In genomic region chr12:45623221-45623620, GRCh38 we compare ENCODE assay signal across 23 cellular contexts.
DNase-seq lines count a peak whose midpoint lies in the region; ATAC-seq, FAIRE-seq and TF ChIP-seq lines count a peak whose summit lies in the region.
"Had no signal": no experiment of that assay in that cellular context is flagged by ENCODE, and none has a peak within 500 bp of the region (broad histone marks: within the 10 kb centered on the region; RNA-seq: fewer than 3 reads in every experiment).

No MANE protein-coding gene starts in this region.

- H3K27ac Mint-ChIP-seq in natural killer cell treated with Interleukin-12 subunit alpha and Interleukin-12 subunit beta and Interleukin-15 and Interleukin-18, amount 100 ng/mL, for 72 hours = peak overlapping the region; percentile 26 to 93
- H3K27ac Mint-ChIP-seq in natural killer cell (no peak overlapping the region), nephron progenitor cell (peak overlapping the region; percentile 27), HFFc6 (no peak overlapping the region)
- H3K27ac Mint-ChIP-seq: B cell; CD4-positive, CD25-positive, alpha-beta regulatory T cell; CD8-positive, alpha-beta T cell had no signal

- no peak overlapping the region for H3K23ac ChIP-seq in H1 (ENCODE audit: insufficient read length)

- no peak for DNase-seq in natural killer cell treated with Interleukin-12 subunit alpha and Interleukin-12 subunit beta and Interleukin-15 and Interleukin-18, amount 100 ng/mL, for 72 hours (ENCODE audit: low spot score)
- no peak for DNase-seq in natural killer cell
- no peak for DNase-seq in H1 (ENCODE audit: low read depth in 1 of 2, low spot score in 2 of 2)
- DNase-seq in nephron progenitor cell = no peak
- DNase-seq in HFFc6 = no peak
- DNase-seq in frontal cortex (ENCODE audit: low spot score in 2 of 2) = no peak
- no peak for DNase-seq in activated naive CD4-positive, alpha-beta T cell treated with Interleukin-2 at 50 U/mL for 16 hours
- DNase-seq: Caco-2; CD4-positive, CD25-positive, alpha-beta regulatory T cell; CD8-positive, alpha-beta T cell; DMS153; EL; GDM1; GM23248 had no signal

- H2BK20ac ChIP-seq in H1 (ENCODE audit: low read length) = no peak overlapping the region

- no peak overlapping the region for H3K56ac ChIP-seq in H1 (replicated peaks; ENCODE audit: insufficient read length, low read depth, low read length)

- H2BK5ac ChIP-seq in H1 (ENCODE audit: low read depth, low read length) = no peak overlapping the region

- H3K27me3 Mint-ChIP-seq in natural killer cell treated with Interleukin-12 subunit alpha and Interleukin-12 subunit beta and Interleukin-15 and Interleukin-18, amount 100 ng/mL, for 72 hours = no peaks in the 10 kb centered on the region
- peaks cover 0 to 3% of the 10 kb centered on the region in 2 donors for H3K27me3 Mint-ChIP-seq in natural killer cell (ENCODE audit: low read depth in 2 of 2)
- no peaks in the 10 kb centered on the region for H3K27me3 Mint-ChIP-seq in nephron progenitor cell (ENCODE audit: low read depth, poor library complexity)
- peaks cover 13% of the 10 kb centered on the region; the same call in 1 of the 2 replicates for H3K27me3 Mint-ChIP-seq in HFFc6 (ENCODE audit: insufficient read depth)

- no peaks in the 10 kb centered on the region for H3K9me3 Mint-ChIP-seq in natural killer cell treated with Interleukin-12 subunit alpha and Interleukin-12 subunit beta and Interleukin-15 and Interleukin-18, amount 100 ng/mL, for 72 hours
- H3K9me3 Mint-ChIP-seq in natural killer cell (no peaks in the 10 kb centered on the region), nephron progenitor cell (peaks cover 16% of the 10 kb centered on the region), HFFc6 (no peaks in the 10 kb centered on the region)

- H3K4ac ChIP-seq in H1 (replicated peaks; ENCODE audit: insufficient read length, low read depth, low read length) = no peak overlapping the region

- H2AK5ac ChIP-seq in H1 (ENCODE audit: low read depth, low read length) = no peak overlapping the region

- H2BK120ac ChIP-seq in H1 (replicated peaks; ENCODE audit: low read depth, low read length) = no peak overlapping the region

- no peak overlapping the region for H4K5ac ChIP-seq in H1 (ENCODE audit: insufficient read length, low read depth, low read length)

- H3K4me3 ChIP-seq in H1 (ENCODE audit: extremely low read depth in 1 of 4, insufficient read depth in 2 of 4, low read depth in 3 of 4, low read length in 4 of 4) = no peak overlapping the region
- H3K4me3 ChIP-seq: BLaER1, GM12878, GM23248 had no signal

- no peak overlapping the region for H3K18ac ChIP-seq in H1 (ENCODE audit: extremely low read depth, low read length)

- no peak overlapping the region for H2BK15ac ChIP-seq in H1 (ENCODE audit: low read length)

- no peak overlapping the region for H2BK12ac ChIP-seq in H1 (ENCODE audit: low read depth, low read length)

- FAIRE-seq in H1 (lab: Jason Lieb, UNC) = no peak
- no peak for FAIRE-seq in frontal cortex (lab: Jason Lieb, UNC)
- FAIRE-seq: A204.1, GM12878, GM19239, H54 had no signal

- CTCF ChIA-PET in H1 (lab: Charles Lee; ENCODE audit: partially characterized antibody) = interaction anchor here (0.9 to 1.8 kb wide), 2 partner anchors 9 kb away, joined by 3 to 8 read pairs; no protein-coding TSS in a partner anchor

- no peak overlapping the region for H3K27ac ChIP-seq in H1 (ENCODE audit: low read depth, low read length)
- H3K27ac ChIP-seq: 22Rv1, BLaER1, C4-2B, GM23248 had no signal

- no peaks in the 10 kb centered on the region for H3K79me1 ChIP-seq in H1 (ENCODE audit: low read depth, low read length)

- intact Hi-C loops in natural killer cell (cut with micrococcal nuclease) = no loop called here

- H3K4me1 ChIP-seq in H1 (replicated peaks in 1 of 4; ENCODE audit: control insufficient read depth in 3 of 4, insufficient read depth in 4 of 4, low read length in 3 of 4) = no peaks in the 10 kb centered on the region; a peak in 1 of 7 replicates
- H3K4me1 ChIP-seq: BLaER1 had no signal

- H3K14ac ChIP-seq in H1 (ENCODE audit: insufficient read length) = no peak overlapping the region

- TF ChIP-seq POLR2A in H1 (IDR thresholded peaks at IDR 0.05; ENCODE audit: control extremely low read depth in 1 of 2, low read depth in 2 of 2, low read length in 2 of 2) = no peak

- no peaks in the 10 kb centered on the region for H3K23me2 ChIP-seq in H1 (ENCODE audit: low read depth, low read length)

- H3K4me3 Mint-ChIP-seq in natural killer cell treated with Interleukin-12 subunit alpha and Interleukin-12 subunit beta and Interleukin-15 and Interleukin-18, amount 100 ng/mL, for 72 hours = no peak overlapping the region
- H3K4me3 Mint-ChIP-seq in natural killer cell (no peak overlapping the region), nephron progenitor cell (peak overlapping the region; percentile 54), HFFc6 (no peak overlapping the region)
- H3K4me3 Mint-ChIP-seq: B cell; CD4-positive, CD25-positive, alpha-beta regulatory T cell; CD8-positive, alpha-beta T cell had no signal

- H3K36me3 Mint-ChIP-seq in natural killer cell treated with Interleukin-12 subunit alpha and Interleukin-12 subunit beta and Interleukin-15 and Interleukin-18, amount 100 ng/mL, for 72 hours = no peaks in the 10 kb centered on the region
- H3K36me3 Mint-ChIP-seq in natural killer cell (no peaks in the 10 kb centered on the region), nephron progenitor cell (ENCODE audit: low read depth) (peaks cover 4% of the 10 kb centered on the region), HFFc6 (ENCODE audit: low read depth) (no peaks in the 10 kb centered on the region)
- H3K36me3 Mint-ChIP-seq: CD4-positive, CD25-positive, alpha-beta regulatory T cell; CD8-positive, alpha-beta T cell had no signal

- no peaks in the 10 kb centered on the region for H4K20me1 ChIP-seq in H1 (replicated peaks in 1 of 2; ENCODE audit: control insufficient read depth in 1 of 2, insufficient read depth in 2 of 2, low read length in 2 of 2)
- H4K20me1 ChIP-seq: BLaER1 had no signal

- H3K79me2 ChIP-seq in H1 (ENCODE audit: control insufficient read depth in 1 of 2, insufficient read depth in 2 of 2, low read length in 2 of 2) = no peaks in the 10 kb centered on the region

- TF ChIP-seq CTCF in natural killer cell (IDR thresholded peaks at IDR 0.05) = no peak
- TF ChIP-seq CTCF in H1 (IDR thresholded peaks at IDR 0.05; ENCODE audit: control extremely low read depth in 1 of 3, insufficient read depth in 1 of 3, low read depth in 1 of 3, low read length in 3 of 3) = no peak
- TF ChIP-seq CTCF in nephron progenitor cell (IDR thresholded peaks at IDR 0.05) = no peak
- no peak for TF ChIP-seq CTCF in HFFc6 (IDR thresholded peaks at IDR 0.05)

- peaks cover 23 to 37% of the 10 kb centered on the region in 2 donors for H3K4me1 Mint-ChIP-seq in natural killer cell treated with Interleukin-12 subunit alpha and Interleukin-12 subunit beta and Interleukin-15 and Interleukin-18, amount 100 ng/mL, for 72 hours (ENCODE audit: low read depth in 2 of 2)
- H3K4me1 Mint-ChIP-seq in natural killer cell (peaks cover 9 to 16% of the 10 kb centered on the region in 2 donors), nephron progenitor cell (peaks cover 30% of the 10 kb centered on the region), HFFc6 (ENCODE audit: low read depth) (no peaks in the 10 kb centered on the region)
- H3K4me1 Mint-ChIP-seq: CD4-positive, CD25-positive, alpha-beta regulatory T cell had no signal

- H3K4me2 ChIP-seq in H1 (ENCODE audit: insufficient read depth in 1 of 2, low read depth in 2 of 2, low read length in 2 of 2) = no peak overlapping the region
- H3K4me2 ChIP-seq: BLaER1 had no signal

- peak overlapping the region; percentile 85 for H2AFZ ChIP-seq in H1 (ENCODE audit: low read length)
- H2AFZ ChIP-seq: GM23248 had no signal

- H4K91ac ChIP-seq in H1 (replicated peaks; ENCODE audit: insufficient read length, low read length) = no peak overlapping the region

- H3K9me3 ChIP-seq in H1 (ENCODE audit: insufficient read depth in 2 of 2, low read depth in 1 of 2, low read length in 1 of 2) = no peaks in the 10 kb centered on the region
- H3K9me3 ChIP-seq: Caco-2 had no signal

- no peak overlapping the region for H3K9ac ChIP-seq in H1 (replicated peaks in 1 of 4; ENCODE audit: extremely low read depth in 1 of 4, low read depth in 3 of 4, low read length in 3 of 4)
- H3K9ac ChIP-seq: BLaER1, GM23248 had no signal

- TF ChIP-seq EP300 in H1 (IDR thresholded peaks at IDR 0.05; ENCODE audit: borderline replicate concordance in 1 of 2, low read depth in 2 of 2, low read length in 2 of 2) = no peak

- no peaks in the 10 kb centered on the region for H3K36me3 ChIP-seq in H1 (ENCODE audit: control insufficient read depth in 2 of 4, insufficient read depth in 4 of 4, low read length in 3 of 4)
- H3K36me3 ChIP-seq: BLaER1 had no signal

- POLR2A ChIA-PET in H1 (lab: Charles Lee; ENCODE audit: partially characterized antibody) = interaction anchor here (1.7 kb wide), 1 partner anchor 68 kb away, joined by 3 read pairs; no protein-coding TSS in a partner anchor

- H3K27me3 ChIP-seq in H1 (replicated peaks in 1 of 4; ENCODE audit: control insufficient read depth in 3 of 4, extremely low read depth in 1 of 4, insufficient read depth in 3 of 4, low read length in 3 of 4) = no peaks in the 10 kb centered on the region
- H3K27me3 ChIP-seq: BLaER1 had no signal

- H4K8ac ChIP-seq in H1 (ENCODE audit: extremely low read depth, insufficient read depth, low read length) = no peak overlapping the region

- WGBS in H1 (ENCODE audit: extremely low coverage in 1 of 2, insufficient coverage in 1 of 2, insufficient read length in 1 of 2, insufficient replicate concordance in 2 of 2, low coverage in 1 of 2, low lambda C conversion rate in 2 of 2, missing lambda C conversion rate in 1 of 2), 2 experiments = 90% methylated on average over 5 of the region's 5 CpGs; no CpG with 5 or more reads in 1 of the 2 experiments

- ATAC-seq in natural killer cell treated with Interleukin-12 subunit alpha and Interleukin-12 subunit beta and Interleukin-15 and Interleukin-18, amount 100 ng/mL, for 72 hours = no peak
- ATAC-seq in natural killer cell = no peak
- ATAC-seq: CD8-positive, alpha-beta T cell; GM12878; HCT116 had no signal

- no peak for TF ChIP-seq RAD21 in H1 (IDR thresholded peaks at IDR 0.05 in 1 of 2, conservative IDR thresholded peaks at IDR 0.05 in 1 of 2; ENCODE audit: low read depth in 2 of 2, low read length in 2 of 2)

TF ChIP-seq in H1, 55 proteins besides CTCF, POLR2A, EP300 and RAD21 (continues in another document):
- TF ChIP-seq POU5F1 (IDR thresholded peaks at IDR 0.05; ENCODE audit: low read depth, low read length) = no peak
- TF ChIP-seq GABPA (IDR thresholded peaks at IDR 0.05; ENCODE audit: borderline replicate concordance, insufficient read depth, low read length) = no peak
- no peak for TF ChIP-seq FOSL1 (IDR thresholded peaks at IDR 0.05; ENCODE audit: insufficient read depth, low read depth, low read length)
- no peak for TF ChIP-seq EZH2 (IDR thresholded peaks at IDR 0.05; ENCODE audit: low read depth, low read length, severe bottlenecking)

Comparison
In these comparisons a context has a peak if more than half of its experiments do, and no peak if none do; other contexts are left out.
1. H3K27ac Mint-ChIP-seq: peak in natural killer cell treated with Interleukin-12 subunit alpha and Interleukin-12 subunit beta and Interleukin-15 and Interleukin-18, amount 100 ng/mL, for 72 hours (2 of 2) and nephron progenitor cell (single experiment); none in natural killer cell (0 of 2) and HFFc6 (single experiment).